1 cellular context compared by ENCODE assay signal in genomic region chr4:185257694-185258093, GRCh38.
TF ChIP-seq lines count a peak whose summit lies in the region.

No MANE protein-coding gene starts in this region.

TF ChIP-seq in GM12878, 131 proteins besides CTCF, POLR2A, EP300 and RAD21:
- TF ChIP-seq BCL3 (IDR thresholded peaks at IDR 0.05; ENCODE audit: borderline replicate concordance, insufficient read depth, low read depth, low read length, poor library complexity, severe bottlenecking) (no peak), RAD51 (IDR thresholded peaks at IDR 0.05) (no peak), MXI1 (IDR thresholded peaks at IDR 0.05; ENCODE audit: low read depth, low read length) (no peak), ZNF592 (IDR thresholded peaks at IDR 0.05) (no peak)
TF ChIP-seq in GM12878: peak in this region for 0.
